Comparison of ENCODE assay signal across 1 cellular context in the genomic region with DNA sequence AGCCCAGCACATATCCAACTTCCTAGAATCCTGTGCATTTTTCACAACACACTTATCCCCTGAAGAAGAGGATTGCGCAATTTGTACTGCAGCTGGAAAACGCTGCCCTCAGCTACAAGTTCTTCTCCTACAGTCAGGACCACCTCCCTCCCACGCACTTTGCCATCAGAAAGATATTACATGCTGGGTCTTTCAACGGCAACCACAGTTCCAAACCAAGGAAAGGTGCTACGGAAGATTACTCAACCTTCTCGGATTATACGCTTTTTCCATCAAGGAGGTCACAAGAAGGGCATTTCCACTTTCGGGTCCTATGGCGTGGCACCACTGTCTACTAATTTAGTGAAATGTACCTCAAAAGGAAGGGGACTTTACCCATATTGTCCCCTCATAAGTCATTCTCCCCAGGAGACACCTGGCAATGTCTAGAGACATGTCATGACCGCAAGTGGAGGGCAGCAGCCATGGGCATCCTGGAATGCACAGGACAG.
A peak's percentile ranks its signal among the peaks of the same experiment; 100 is the strongest.
TF ChIP-seq lines count a peak whose summit lies in the region.

No MANE protein-coding gene starts in this region.

TF ChIP-seq in GM12878, 131 proteins besides CTCF, POLR2A, EP300 and RAD21 (continued from another document):
- TF ChIP-seq REST (IDR thresholded peaks at IDR 0.05; ENCODE audit: low read depth, low read length) (no peak), ZBED1 (IDR thresholded peaks at IDR 0.05; ENCODE audit: borderline replicate concordance) (no peak), IKZF2 (IDR thresholded peaks at IDR 0.05) (peak; percentile 35 to 61; a peak in 3 of 4 replicates), RUNX3 (IDR thresholded peaks at IDR 0.05; ENCODE audit: low read length) (peak; percentile 57), SKIL (IDR thresholded peaks at IDR 0.05; ENCODE audit: low read depth, poor library complexity, severe bottlenecking) (peak; percentile 30), KAT2A (conservative IDR thresholded peaks at IDR 0.05; ENCODE audit: control insufficient read depth, low read depth, low read length) (no peak), NFIC (IDR thresholded peaks at IDR 0.05; ENCODE audit: low read depth, low read length) (peak; percentile 59), BACH1 (IDR thresholded peaks at IDR 0.05; ENCODE audit: borderline replicate concordance) (no peak), SMAD5 (IDR thresholded peaks at IDR 0.05; ENCODE audit: low read depth) (no peak), ZNF207 (IDR thresholded peaks at IDR 0.05; ENCODE audit: borderline replicate concordance) (no peak), RELA (IDR thresholded peaks at IDR 0.05; ENCODE audit: borderline replicate concordance, partially characterized antibody) (no peak), GATAD2B (conservative IDR thresholded peaks at IDR 0.05; ENCODE audit: low read depth) (no peak), EZH2 (IDR thresholded peaks at IDR 0.05; ENCODE audit: borderline replicate concordance, control insufficient read depth, low read depth, low read length) (no peak), POU2F2 (IDR thresholded peaks at IDR 0.05; ENCODE audit: borderline replicate concordance, low read depth, low read length) (no peak), LARP7 (IDR thresholded peaks at IDR 0.05) (no peak), HSF1 (IDR thresholded peaks at IDR 0.05; ENCODE audit: low read depth, low read length) (no peak), MYB (IDR thresholded peaks at IDR 0.05; ENCODE audit: borderline replicate concordance, low read depth, low read length) (no peak), ZNF24 (IDR thresholded peaks at IDR 0.05) (no peak), ZNF274 (IDR thresholded peaks at IDR 0.05; ENCODE audit: insufficient read depth, insufficient read length) (no peak), DPF2 (IDR thresholded peaks at IDR 0.05) (0 out of 2 replicates have a peak, but pooled peaks have one; percentile 34), SUPT20H (IDR thresholded peaks at IDR 0.05; ENCODE audit: borderline replicate concordance, control insufficient read depth, low read depth, low read length) (no peak), MTA3 (IDR thresholded peaks at IDR 0.05; ENCODE audit: borderline replicate concordance, low read length) (peak; percentile 45; the same call in 1 of the 2 replicates)
- TF ChIP-seq, protein P1, sequence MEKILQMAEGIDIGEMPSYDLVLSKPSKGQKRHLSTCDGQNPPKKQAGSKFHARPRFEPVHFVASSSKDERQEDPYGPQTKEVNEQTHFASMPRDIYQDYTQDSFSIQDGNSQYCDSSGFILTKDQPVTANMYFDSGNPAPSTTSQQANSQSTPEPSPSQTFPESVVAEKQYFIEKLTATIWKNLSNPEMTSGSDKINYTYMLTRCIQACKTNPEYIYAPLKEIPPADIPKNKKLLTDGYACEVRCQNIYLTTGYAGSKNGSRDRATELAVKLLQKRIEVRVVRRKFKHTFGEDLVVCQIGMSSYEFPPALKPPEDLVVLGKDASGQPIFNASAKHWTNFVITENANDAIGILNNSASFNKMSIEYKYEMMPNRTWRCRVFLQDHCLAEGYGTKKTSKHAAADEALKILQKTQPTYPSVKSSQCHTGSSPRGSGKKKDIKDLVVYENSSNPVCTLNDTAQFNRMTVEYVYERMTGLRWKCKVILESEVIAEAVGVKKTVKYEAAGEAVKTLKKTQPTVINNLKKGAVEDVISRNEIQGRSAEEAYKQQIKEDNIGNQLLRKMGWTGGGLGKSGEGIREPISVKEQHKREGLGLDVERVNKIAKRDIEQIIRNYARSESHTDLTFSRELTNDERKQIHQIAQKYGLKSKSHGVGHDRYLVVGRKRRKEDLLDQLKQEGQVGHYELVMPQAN (conservative IDR thresholded peaks at IDR 0.05) = no peak
- TF ChIP-seq, protein P2, sequence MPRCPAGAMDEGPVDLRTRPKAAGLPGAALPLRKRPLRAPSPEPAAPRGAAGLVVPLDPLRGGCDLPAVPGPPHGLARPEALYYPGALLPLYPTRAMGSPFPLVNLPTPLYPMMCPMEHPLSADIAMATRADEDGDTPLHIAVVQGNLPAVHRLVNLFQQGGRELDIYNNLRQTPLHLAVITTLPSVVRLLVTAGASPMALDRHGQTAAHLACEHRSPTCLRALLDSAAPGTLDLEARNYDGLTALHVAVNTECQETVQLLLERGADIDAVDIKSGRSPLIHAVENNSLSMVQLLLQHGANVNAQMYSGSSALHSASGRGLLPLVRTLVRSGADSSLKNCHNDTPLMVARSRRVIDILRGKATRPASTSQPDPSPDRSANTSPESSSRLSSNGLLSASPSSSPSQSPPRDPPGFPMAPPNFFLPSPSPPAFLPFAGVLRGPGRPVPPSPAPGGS (IDR thresholded peaks at IDR 0.05; ENCODE audit: borderline replicate concordance, insufficient read depth, low read depth, low read length, poor library complexity, severe bottlenecking) = no peak
